Comparison of ENCODE assay signal across 15 cellular contexts in the genomic region with DNA sequence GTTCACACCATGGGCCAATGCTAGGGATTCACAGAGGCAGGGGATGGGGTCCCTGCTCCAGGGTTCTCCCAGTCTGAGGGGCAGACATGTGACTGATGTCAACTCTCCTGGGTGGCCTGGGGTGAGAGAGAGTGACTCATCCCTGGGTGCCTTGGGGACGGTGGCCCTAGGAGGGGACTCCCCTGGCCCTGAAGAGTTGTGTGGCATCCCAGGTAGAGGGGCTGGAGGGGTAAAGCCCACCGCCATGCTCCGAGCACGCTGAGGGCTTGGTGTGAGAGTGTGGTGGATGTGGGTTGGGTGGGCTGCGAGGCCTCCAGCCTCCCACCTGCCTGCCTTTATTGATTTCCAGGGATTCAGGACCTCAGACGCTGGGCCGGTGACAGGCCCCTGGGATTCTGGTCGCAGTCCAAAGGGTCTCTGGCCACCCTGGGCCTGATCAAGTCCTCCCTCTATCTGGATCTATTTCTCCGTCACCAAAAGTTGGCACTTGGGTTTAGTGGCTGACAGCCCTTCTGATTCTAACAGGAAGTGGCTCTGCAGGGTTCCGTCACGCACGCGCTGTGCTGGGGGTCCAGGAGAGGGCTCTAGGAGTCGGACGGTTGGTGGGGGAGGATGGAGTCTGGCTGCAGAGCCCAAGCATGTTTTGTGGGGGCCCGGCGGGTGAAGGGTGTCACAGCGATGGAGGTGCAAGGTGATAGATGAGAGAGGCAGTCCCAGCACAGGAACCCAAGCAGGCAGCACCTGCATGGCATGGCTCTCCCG. TPM values are rescaled to one million over a fixed set of nuclear protein-coding genes. Genes with fewer than 3 reads are reported as not detected.
DNase-seq lines count a peak whose midpoint lies in the region; ATAC-seq, FAIRE-seq and TF ChIP-seq lines count a peak whose summit lies in the region.
"Had no signal": no experiment of that assay in that cellular context is flagged by ENCODE, and none has a peak within 500 bp of the region (broad histone marks: within the 10 kb centered on the region; RNA-seq: fewer than 3 reads in every experiment).

No MANE protein-coding gene starts in this region.

- no peak for FAIRE-seq in A549 (lab: Jason Lieb, UNC)
- FAIRE-seq: K562 had no signal

- H3K9me3 ChIP-seq in A549 = no peaks in the 10 kb centered on the region
- no peaks in the 10 kb centered on the region for H3K9me3 ChIP-seq in uterus
- H3K9me3 ChIP-seq: SJSA1 had no signal

- TF ChIP-seq POLR2A in A549 (IDR thresholded peaks at IDR 0.05; ENCODE audit: low read length) (no peak), uterus (IDR thresholded peaks at IDR 0.05) (no peak)

- POLR2A ChIA-PET in A549 (lab: Yijun Ruan, JAX) = no interaction called here
- POLR2A ChIA-PET in activated CD8-positive, alpha-beta T cell treated with anti-CD3 and anti-CD28 coated beads, Interleukin-2, amount 10 ng/mL, durations not matched to agents 7 days and 5 days (lab: Charles Lee) = no interaction called here

- no peak for TF ChIP-seq EP300 in A549 (IDR thresholded peaks at IDR 0.05)

- TF ChIP-seq CTCF in A549 (IDR thresholded peaks at IDR 0.05) = no peak
- no peak for TF ChIP-seq CTCF in mesothelial cell of epicardium (IDR thresholded peaks at IDR 0.05; ENCODE audit: unreplicated experiment)
- TF ChIP-seq CTCF in uterus (IDR thresholded peaks at IDR 0.05) = no peak

- no peaks in the 10 kb centered on the region for H3K9me3 Mint-ChIP-seq in activated CD8-positive, alpha-beta T cell treated with anti-CD3 and anti-CD28 coated beads, Interleukin-2, amount 10 ng/mL, durations not matched to agents 7 days and 5 days (ENCODE audit: insufficient read depth)
- H3K9me3 Mint-ChIP-seq in mesothelial cell of epicardium = peaks cover 2% of the 10 kb centered on the region

- 94% methylated on average over 18 of the region's 19 CpGs for WGBS in A549 (ENCODE audit: missing lambda C conversion rate)

- DNase-seq in A549 (ENCODE audit: low read depth in 1 of 2, low spot score in 1 of 2) (no peak), EH (ENCODE audit: low read depth) (peak; percentile 11), mesothelial cell of epicardium (ENCODE audit: low spot score in 2 of 2, unreplicated experiment in 2 of 2) (no peak), uterus (no peak)
- DNase-seq in activated CD8-positive, alpha-beta T cell treated with anti-CD3 and anti-CD28 coated beads, Interleukin-2, amount 10 ng/mL, durations not matched to agents 7 days and 5 days = peak; percentile 56
- DNase-seq: effector CD8-positive, alpha-beta T cell; foreskin melanocyte; NCI-H187 treated with DMSO at 0.1 percent for 48 hours; NCI-H82; stimulated activated CD4-positive, alpha-beta T cell treated with anti-CD3 and anti-CD28 coated beads, Interleukin-2, amount 100 ng/mL, for 24 hours had no signal

- H3K4me1 ChIP-seq in A549 (peaks cover 31% of the 10 kb centered on the region), uterus (peaks cover 18 to 20% of the 10 kb centered on the region in 2 donors)

- H3K36me3 ChIP-seq in uterus = no peaks in the 10 kb centered on the region
- H3K36me3 ChIP-seq: SJSA1 had no signal

- no peak overlapping the region for H3K4me3 ChIP-seq in A549
- H3K4me3 ChIP-seq in uterus = no peak overlapping the region
- H3K4me3 ChIP-seq: K562, SJSA1 had no signal

- peak overlapping the region; percentile 88 for H3K27ac Mint-ChIP-seq in activated CD8-positive, alpha-beta T cell treated with anti-CD3 and anti-CD28 coated beads, Interleukin-2, amount 10 ng/mL, durations not matched to agents 7 days and 5 days
- H3K27ac Mint-ChIP-seq in mesothelial cell of epicardium = peak overlapping the region; percentile 50

- ATAC-seq in A549 (no peak), esophagus mucosa (no peak), HG02610 (IDR thresholded peaks at IDR 0.05; ENCODE audit: unreplicated experiment) (no peak), HG02981 (IDR thresholded peaks at IDR 0.05; ENCODE audit: unreplicated experiment) (no peak)
- ATAC-seq in activated CD8-positive, alpha-beta T cell treated with anti-CD3 and anti-CD28 coated beads, Interleukin-2, amount 10 ng/mL, durations not matched to agents 7 days and 5 days = no peak
- ATAC-seq: K562 had no signal

- H3K27ac ChIP-seq in A549 (peak overlapping the region in 1 of 2 experiments; percentile 61; a peak in 3 of 6 replicates), uterus (no peak overlapping the region)

- H3K4me2 ChIP-seq in A549 = no peak overlapping the region

- H3K4me1 Mint-ChIP-seq in activated CD8-positive, alpha-beta T cell treated with anti-CD3 and anti-CD28 coated beads, Interleukin-2, amount 10 ng/mL, durations not matched to agents 7 days and 5 days (ENCODE audit: low read depth) = peaks cover 20% of the 10 kb centered on the region
- peaks cover 18% of the 10 kb centered on the region for H3K4me1 Mint-ChIP-seq in mesothelial cell of epicardium

- H3K27me3 ChIP-seq in uterus = no peaks in the 10 kb centered on the region
- H3K27me3 ChIP-seq: SJSA1 had no signal

- H3K4me3 Mint-ChIP-seq in activated CD8-positive, alpha-beta T cell treated with anti-CD3 and anti-CD28 coated beads, Interleukin-2, amount 10 ng/mL, durations not matched to agents 7 days and 5 days = peak overlapping the region; percentile 42
- no peak overlapping the region for H3K4me3 Mint-ChIP-seq in mesothelial cell of epicardium

- intact Hi-C loops in uterus (cut with DNase I; ENCODE audit: low total_unique reads) = no loop called here

- no peaks in the 10 kb centered on the region for H3K36me3 Mint-ChIP-seq in activated CD8-positive, alpha-beta T cell treated with anti-CD3 and anti-CD28 coated beads, Interleukin-2, amount 10 ng/mL, durations not matched to agents 7 days and 5 days (ENCODE audit: low read depth)
- H3K36me3 Mint-ChIP-seq in mesothelial cell of epicardium = no peaks in the 10 kb centered on the region

- TF ChIP-seq RAD21 in A549 (conservative IDR thresholded peaks at IDR 0.05 in 1 of 2, IDR thresholded peaks at IDR 0.05 in 1 of 2) = no peak

- CTCF ChIA-PET in A549 (lab: Yijun Ruan, JAX) = interaction anchor here (1.8 to 10.7 kb wide), 6 partner anchors 9 to 375 kb away, joined by 4 to 133 read pairs (median 48); no protein-coding TSS in a partner anchor
- CTCF ChIA-PET in activated CD8-positive, alpha-beta T cell treated with anti-CD3 and anti-CD28 coated beads, Interleukin-2, amount 10 ng/mL, durations not matched to agents 7 days and 5 days (lab: Charles Lee) = interaction anchor here (1.1 to 4.9 kb wide), 7 partner anchors 8 to 113 kb away, joined by 3 to 129 read pairs (median 23); no protein-coding TSS in a partner anchor

- H3K27me3 Mint-ChIP-seq in activated CD8-positive, alpha-beta T cell treated with anti-CD3 and anti-CD28 coated beads, Interleukin-2, amount 10 ng/mL, durations not matched to agents 7 days and 5 days (ENCODE audit: low read depth) = no peaks in the 10 kb centered on the region
- no peaks in the 10 kb centered on the region for H3K27me3 Mint-ChIP-seq in mesothelial cell of epicardium (ENCODE audit: low read depth)

TF ChIP-seq in A549, 52 proteins besides CTCF, POLR2A, EP300 and RAD21:
- TF ChIP-seq FOSL2 (IDR thresholded peaks at IDR 0.05) (no peak), FOSL2 (CRISPR knock-in tag; IDR thresholded peaks at IDR 0.05) (0 out of 2 replicates have a peak, but pooled peaks have one; percentile 26), EHF (CRISPR knock-in tag; IDR thresholded peaks at IDR 0.05) (no peak)
TF ChIP-seq in A549: peak in this region for 1.

RNA-seq across cellular contexts. Expression of a gene that starts 27.3 kb away (rescaled TPM):
- polyA plus RNA-seq in A549 (2011; rRNA removed) (16.9 and 21.0 TPM in 2 replicates), A549 (2017; fragmentation: RNase III; extraction: RNeasy Plus Mini Kit Qiagen cat#74134 plus additional on column Dnase treatment) (80.8 to 92.0 TPM (median 82.2 TPM) in 3 replicates)
- 36.4 and 59.9 TPM in 2 replicates for polyA plus RNA-seq in A549 (2012; cell fraction: cytosol; rRNA removed)
- 48.0 and 49.6 TPM in 2 replicates for polyA plus RNA-seq in A549 (2012; cell fraction: nucleus; rRNA removed)
- polyA minus RNA-seq in A549 (2011; rRNA and poly(A)+ RNA removed) = 19.4 and 42.1 TPM in 2 replicates
- total RNA-seq in activated CD8-positive, alpha-beta T cell treated with anti-CD3 and anti-CD28 coated beads, Interleukin-2, amount 10 ng/mL, durations not matched to agents 7 days and 5 days = not detected
- total RNA-seq in mesothelial cell of epicardium (11.2 to 12.2 TPM (median 12.0 TPM) in 3 replicates), uterus (under 1 TPM in 1 of 4 donors, not detected in 3; 0.41 TPM), esophagus mucosa (8.4 TPM)
- total RNA-seq: K562 had no signal
- polyA plus RNA-seq: K562 had no signal

Comparison
In these comparisons a context has a peak if more than half of its experiments do, and no peak if none do; other contexts are left out.
1. DNase-seq: peak in EH (single experiment) and activated CD8-positive, alpha-beta T cell treated with anti-CD3 and anti-CD28 coated beads, Interleukin-2, amount 10 ng/mL, durations not matched to agents 7 days and 5 days (single experiment); none in A549 (0 of 2), mesothelial cell of epicardium (0 of 2) and uterus (0 of 2).